In genomic region chr1:151680812-151681211, GRCh38 we compare ENCODE assay signal across 10 cellular contexts. TPM values are rescaled to one million over a fixed set of nuclear protein-coding genes. Genes with fewer than 3 reads are reported as not detected.
A peak's percentile ranks its signal among the peaks of the same experiment; 100 is the strongest.
DNase-seq lines count a peak whose midpoint lies in the region; ATAC-seq and TF ChIP-seq lines count a peak whose summit lies in the region.
"Had no signal": no experiment of that assay in that cellular context is flagged by ENCODE, and none has a peak within 500 bp of the region (broad histone marks: within the 10 kb centered on the region; RNA-seq: fewer than 3 reads in every experiment).

No MANE protein-coding gene starts in this region.

- peak overlapping the region; percentile 56 for H3K4me2 ChIP-seq in PC-9

- H3K9me2 ChIP-seq in PC-9 (ENCODE audit: insufficient read depth) = no peaks in the 10 kb centered on the region

- peaks cover 35% of the 10 kb centered on the region for H3F3A ChIP-seq in PC-9 (ENCODE audit: insufficient read depth, low read depth)

- no peaks in the 10 kb centered on the region; the same call in 1 of the 2 replicates for H3K79me2 ChIP-seq in PC-9 (ENCODE audit: low read depth)

- WGBS in esophagus, 2 donors = 15 to 30% methylated on average over 3 of the region's 3 CpGs

- POLR2A ChIA-PET in PC-9 (lab: Charles Lee; ENCODE audit: unreplicated experiment) = interaction anchor here (0.5 to 1.1 kb wide), 9 partner anchors 46 to 392 kb away, joined by 3 to 31 read pairs (median 5); partner anchors contain the start of gene SNX27

- TF ChIP-seq CTCF in PC-9 (conservative IDR thresholded peaks at IDR 0.05) = no peak

- DNase-seq in EL = peak; percentile 93
- peak; percentile 36 to 92 for DNase-seq in PC-9
- DNase-seq in pulmonary artery endothelial cell (ENCODE audit: low read depth, low spot score) = peak; percentile 87
- DNase-seq in NCI-H510A (lab: John Stamatoyannopoulos, UW) = no peak
- DNase-seq in DMS79 (lab: John Stamatoyannopoulos, UW) = no peak
- no peak for DNase-seq in NCI-H187 (lab: John Stamatoyannopoulos, UW)
- DNase-seq: ovary had no signal

- intact Hi-C loops in PC-9 (cut with micrococcal nuclease; ENCODE audit: unreplicated experiment) = loop anchor here (5.0 kb wide), 2 partner anchors 74 to 144 kb away; no protein-coding TSS in a partner anchor

- H3K36me3 ChIP-seq in PC-9 (ENCODE audit: low read depth) (0 out of 2 replicates have a peak, but pooled peaks cover 5% of the 10 kb centered on the region), esophagus (ENCODE audit: control insufficient read depth in 2 of 2, insufficient read depth in 2 of 2, low read length in 1 of 2) (no peaks in the 10 kb centered on the region)
- H3K36me3 ChIP-seq: ovary had no signal

- H3K9me3 ChIP-seq in PC-9 (ENCODE audit: insufficient read depth, low read depth) (no peaks in the 10 kb centered on the region; the same call in 1 of the 2 replicates), esophagus (ENCODE audit: control insufficient read depth in 2 of 2, insufficient read depth in 1 of 2, low read depth in 1 of 2, low read length in 1 of 2) (no peaks in the 10 kb centered on the region)
- H3K9me3 ChIP-seq: ovary had no signal

- peak overlapping the region; percentile 83 for H3K27ac ChIP-seq in PC-9
- H3K27ac ChIP-seq in esophagus (ENCODE audit: low read depth in 2 of 2, low read length in 1 of 2) = peak overlapping the region; percentile 5 to 10
- H3K27ac ChIP-seq: ovary had no signal

- BruUV-seq in PC-9 (replicated peaks; lab: Mats Ljungman, UMichigan) = no TSS peak

- no peak for ATAC-seq in GM18870 (IDR thresholded peaks at IDR 0.05; ENCODE audit: unreplicated experiment)

- H3K27me3 ChIP-seq in PC-9 (ENCODE audit: insufficient read depth, low read depth) (no peaks in the 10 kb centered on the region), esophagus (ENCODE audit: control insufficient read depth in 1 of 2, insufficient read depth in 2 of 2, low read length in 2 of 2) (no peaks in the 10 kb centered on the region)
- H3K27me3 ChIP-seq: ovary had no signal

- no peak overlapping the region for H2AFZ ChIP-seq in PC-9

- H3K4me1 ChIP-seq in PC-9 (replicated peaks; ENCODE audit: insufficient read depth) = peaks cover 32% of the 10 kb centered on the region
- no peaks in the 10 kb centered on the region for H3K4me1 ChIP-seq in esophagus (ENCODE audit: control insufficient read depth in 2 of 2, insufficient read depth in 2 of 2, low read length in 1 of 2)

- H3K4me3 ChIP-seq in PC-9 (peak overlapping the region; percentile 14; the same call in 1 of the 2 replicates), esophagus (ENCODE audit: low read depth in 1 of 2, low read length in 2 of 2) (no peak overlapping the region)
- H3K4me3 ChIP-seq: ovary had no signal

- no peaks in the 10 kb centered on the region for H4K20me1 ChIP-seq in PC-9 (ENCODE audit: insufficient read depth)

- CTCF ChIA-PET in PC-9 (lab: Charles Lee) = interaction anchor here (1.2 kb wide), 2 partner anchors 54 to 156 kb away, joined by 3 read pairs; no protein-coding TSS in a partner anchor

RNA-seq across cellular contexts. Expression of gene CELF3, which starts 35.8 kb away (rescaled TPM):
- total RNA-seq in PC-9 (2021) (not detected in 2 replicates), pulmonary artery endothelial cell (not detected in 2 replicates)
- under 1 TPM; 0.04 to 0.05 TPM for polyA plus RNA-seq in esophagus
- total RNA-seq: activated CD8-positive, alpha-beta memory T cell treated with anti-CD3 and anti-CD28 coated beads for 36 hours had no signal
- polyA plus RNA-seq: ovary had no signal

RNA-seq across cellular contexts. Expression of gene RIIAD1, which starts 40.5 kb away (rescaled TPM):
- total RNA-seq in PC-9 (2021) = not detected in 2 replicates
- polyA plus RNA-seq in esophagus = not detected
- total RNA-seq in pulmonary artery endothelial cell = not detected in 2 replicates
- total RNA-seq: activated CD8-positive, alpha-beta memory T cell treated with anti-CD3 and anti-CD28 coated beads for 36 hours had no signal
- polyA plus RNA-seq: ovary had no signal

Comparison
In these comparisons a context has a peak if more than half of its experiments do, and no peak if none do; other contexts are left out.
1. DNase-seq: peak in EL (single experiment), PC-9 (2 of 2) and pulmonary artery endothelial cell (single experiment); none in NCI-H510A (single experiment), DMS79 (single experiment) and NCI-H187 (0 of 2).